Comparison of ENCODE assay signal across 9 cellular contexts in the genomic region with DNA sequence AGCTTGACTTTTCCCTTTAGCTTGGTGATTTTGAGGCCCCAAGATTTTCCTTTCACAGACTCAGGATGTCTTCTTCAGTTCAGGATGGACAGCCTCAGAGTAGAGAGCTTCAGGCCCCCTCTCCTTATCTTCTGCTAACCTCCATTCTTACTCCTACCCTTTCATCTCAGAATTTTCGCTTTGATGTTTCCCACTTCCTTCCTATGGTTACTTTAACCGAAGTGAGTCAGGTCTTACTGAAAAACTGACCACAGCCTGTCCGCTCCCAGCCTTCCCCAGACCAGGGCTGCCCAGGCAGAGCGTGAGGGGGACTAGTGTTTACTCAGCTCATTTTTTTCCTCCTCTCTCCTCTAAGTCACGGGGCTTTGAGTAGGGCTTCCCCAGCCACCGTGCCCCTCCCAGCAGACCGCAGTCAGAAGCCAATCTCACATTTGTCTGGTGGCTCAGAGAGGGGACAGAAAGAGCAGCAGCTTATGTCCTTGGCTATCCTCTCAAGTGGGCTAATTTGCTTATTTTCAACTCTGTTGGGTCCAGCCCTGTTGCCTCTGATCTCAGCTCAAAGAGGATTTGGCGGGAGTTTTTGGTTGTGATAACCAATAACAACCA. TPM values are rescaled to one million over a fixed set of nuclear protein-coding genes. Genes with fewer than 3 reads are reported as not detected.
DNase-seq lines count a peak whose midpoint lies in the region; ATAC-seq, FAIRE-seq and TF ChIP-seq lines count a peak whose summit lies in the region.
"Had no signal": no experiment of that assay in that cellular context is flagged by ENCODE, and none has a peak within 500 bp of the region (broad histone marks: within the 10 kb centered on the region; RNA-seq: fewer than 3 reads in every experiment).

No MANE protein-coding gene starts in this region.

- H3K4me1 Mint-ChIP-seq in activated naive CD4-positive, alpha-beta T cell treated with anti-CD3 and anti-CD28 coated beads, Interleukin-2, amount 50 U/mL, for 24 hours = peaks cover 79% of the 10 kb centered on the region

- no peak for FAIRE-seq in D721Med (lab: Jason Lieb, UNC)

- H3K36me3 ChIP-seq in right lobe of liver = no peaks in the 10 kb centered on the region
- H3K36me3 ChIP-seq: tibial nerve had no signal

- H3K4me3 ChIP-seq in right lobe of liver = no peak overlapping the region
- H3K4me3 ChIP-seq: tibial nerve had no signal

- H3K4me1 ChIP-seq in right lobe of liver = no peaks in the 10 kb centered on the region

- intact Hi-C loops in right lobe of liver (cut with DNase I) = no loop called here

- H3K4me3 Mint-ChIP-seq in activated naive CD4-positive, alpha-beta T cell treated with anti-CD3 and anti-CD28 coated beads, Interleukin-2, amount 50 U/mL, for 24 hours = peak overlapping the region; percentile 67

- 33% methylated on average over 8 of the region's 8 CpGs for WGBS in right lobe of liver (ENCODE audit: insufficient coverage, low coverage, low lambda C conversion rate, missing lambda C conversion rate)

- no peaks in the 10 kb centered on the region for H3K9me3 ChIP-seq in right lobe of liver

- no peak for TF ChIP-seq POLR2A in right lobe of liver (IDR thresholded peaks at IDR 0.05)

- no peaks in the 10 kb centered on the region for H3K9me3 Mint-ChIP-seq in activated naive CD4-positive, alpha-beta T cell treated with anti-CD3 and anti-CD28 coated beads, Interleukin-2, amount 50 U/mL, for 24 hours

- DNase-seq in SKM-1 (lab: John Stamatoyannopoulos, UW; ENCODE audit: unreplicated experiment) (peak; percentile 46), right lobe of liver (peak in 1 of 3 donors; percentile 44), mesenteric fat pad (ENCODE audit: low spot score) (no peak), D721Med (ENCODE audit: insufficient read length, low spot score) (no peak)
- peak; percentile 33 to 53 for DNase-seq in stimulated activated CD8-positive, alpha-beta memory T cell treated with anti-CD3 and anti-CD28 coated beads, Interleukin-7, amount 100 ng/mL, for 1 hour (ENCODE audit: low read depth in 2 of 2)

- H3K36me3 Mint-ChIP-seq in activated naive CD4-positive, alpha-beta T cell treated with anti-CD3 and anti-CD28 coated beads, Interleukin-2, amount 50 U/mL, for 24 hours = peaks cover under 1% of the 10 kb centered on the region

- peak overlapping the region; percentile 71 for H3K27ac Mint-ChIP-seq in activated naive CD4-positive, alpha-beta T cell treated with anti-CD3 and anti-CD28 coated beads, Interleukin-2, amount 50 U/mL, for 24 hours

- H3K27me3 Mint-ChIP-seq in activated naive CD4-positive, alpha-beta T cell treated with anti-CD3 and anti-CD28 coated beads, Interleukin-2, amount 50 U/mL, for 24 hours = no peaks in the 10 kb centered on the region

- no peaks in the 10 kb centered on the region for H3K27me3 ChIP-seq in right lobe of liver
- H3K27me3 ChIP-seq: tibial nerve had no signal

- TF ChIP-seq CTCF in right lobe of liver (IDR thresholded peaks at IDR 0.05) (no peak), D721Med (IDR thresholded peaks at IDR 0.05; ENCODE audit: insufficient read depth, missing control alignments) (no peak)

- no peak overlapping the region for H3K27ac ChIP-seq in right lobe of liver
- H3K27ac ChIP-seq: tibial nerve had no signal

- ATAC-seq in GM18519 (IDR thresholded peaks at IDR 0.05; ENCODE audit: low FRiP score, unreplicated experiment) (peak; percentile 35), HG03045 (IDR thresholded peaks at IDR 0.05; ENCODE audit: unreplicated experiment) (peak; percentile 61), right lobe of liver (peak; percentile 62 to 79 (median 75))

RNA-seq across cellular contexts. Expression of gene IL19, which starts 4.2 kb away (rescaled TPM):
- total RNA-seq in right lobe of liver = not detected
- total RNA-seq in mesenteric fat pad = not detected
- total RNA-seq: tibial nerve had no signal

RNA-seq across cellular contexts. Expression of gene IL10, which starts 5.9 kb away (rescaled TPM):
- total RNA-seq in right lobe of liver (1 to 10 TPM in 1 of 6 experiments, under 1 TPM in 3, not detected in 2; 0.26 to 2.2 (median 0.63) TPM), mesenteric fat pad (23.0 TPM)

Comparison
In these comparisons a context has a peak if more than half of its experiments do, and no peak if none do; other contexts are left out.
1. DNase-seq: peak in SKM-1 (single experiment) and stimulated activated CD8-positive, alpha-beta memory T cell treated with anti-CD3 and anti-CD28 coated beads, Interleukin-7, amount 100 ng/mL, for 1 hour (2 of 2); none in mesenteric fat pad (single experiment) and D721Med (single experiment).
2. Peak in every context shown above with its lines, with median percentiles within 50 percentile points of each other: ATAC-seq.